Comparison of ENCODE assay signal across 2 cellular contexts in genomic region chr5:158484246-158484645, GRCh38.
TF ChIP-seq lines count a peak whose summit lies in the region.

No MANE protein-coding gene starts in this region.

TF ChIP-seq in H1, 55 proteins besides CTCF, POLR2A, EP300 and RAD21 (continued from another document):
- TF ChIP-seq HDAC2 (IDR thresholded peaks at IDR 0.05; ENCODE audit: borderline replicate concordance in 1 of 2, low read depth in 2 of 2, low read length in 2 of 2) (no peak), BRCA1 (IDR thresholded peaks at IDR 0.05; ENCODE audit: low read depth, low read length) (no peak), MAX (IDR thresholded peaks at IDR 0.05) (no peak), RXRA (IDR thresholded peaks at IDR 0.05; ENCODE audit: insufficient read depth, low read depth, low read length) (no peak), KDM5A (IDR thresholded peaks at IDR 0.05; ENCODE audit: low read length) (no peak), SIX5 (IDR thresholded peaks at IDR 0.05; ENCODE audit: low read depth, low read length) (no peak), JUND (IDR thresholded peaks at IDR 0.05; ENCODE audit: low read length) (no peak), ASH2L (IDR thresholded peaks at IDR 0.05; ENCODE audit: low read length) (no peak), RNF2 (IDR thresholded peaks at IDR 0.05; ENCODE audit: borderline replicate concordance, low read depth, low read length, missing control alignments, poor library complexity, severe bottlenecking) (no peak), GTF2F1 (IDR thresholded peaks at IDR 0.05; ENCODE audit: borderline replicate concordance, low read depth, low read length) (no peak), FOSL1 (IDR thresholded peaks at IDR 0.05; ENCODE audit: insufficient read depth, low read depth, low read length) (no peak), TAF1 (IDR thresholded peaks at IDR 0.05; ENCODE audit: low read depth, low read length) (no peak), RFX5 (IDR thresholded peaks at IDR 0.05; ENCODE audit: borderline replicate concordance, low read depth, low read length) (no peak)

TF ChIP-seq in neural cell, 6 proteins besides CTCF, POLR2A, EP300 and RAD21 (continued from another document):
- no peak for TF ChIP-seq REST (IDR thresholded peaks at IDR 0.05; ENCODE audit: borderline replicate concordance)
- no peak for TF ChIP-seq MXI1 (conservative IDR thresholded peaks at IDR 0.05; ENCODE audit: poor library complexity, severe bottlenecking)
- no peak for TF ChIP-seq POLR2AphosphoS5 (IDR thresholded peaks at IDR 0.05)
- no peak for TF ChIP-seq SMC3 (conservative IDR thresholded peaks at IDR 0.05; ENCODE audit: poor library complexity)
